Comparison of ENCODE assay signal across 11 cellular contexts in genomic region chr6:69893266-69893665, GRCh38. TPM values are rescaled to one million over a fixed set of nuclear protein-coding genes. Genes with fewer than 3 reads are reported as not detected.
A peak's percentile ranks its signal among the peaks of the same experiment; 100 is the strongest.
DNase-seq lines count a peak whose midpoint lies in the region; TF ChIP-seq lines count a peak whose summit lies in the region.
"Not testable (repeated sequence)": the region's sequence is repeated elsewhere in the genome, so short reads cannot be mapped to it uniquely, and the experiment has no call there.
"Had no signal": no experiment of that assay in that cellular context is flagged by ENCODE, and none has a peak within 500 bp of the region (broad histone marks: within the 10 kb centered on the region; RNA-seq: fewer than 3 reads in every experiment).

No MANE protein-coding gene starts in this region.

- not testable (repeated sequence) for H4K12ac ChIP-seq in trophoblast cell (ENCODE audit: low read depth, low read length)

- not testable (repeated sequence) for H3K27me3 ChIP-seq in SK-N-SH (ENCODE audit: insufficient read depth); adipocyte (replicated peaks; ENCODE audit: control insufficient read depth, insufficient read depth, low read length); mesendoderm (ENCODE audit: insufficient read depth, low read length, poor library complexity); trophoblast cell (ENCODE audit: insufficient read depth, low read length)

- H4K20me1 ChIP-seq in SK-N-SH (ENCODE audit: insufficient read depth) = not testable (repeated sequence)

- H3K4me3 ChIP-seq in SK-N-SH (ENCODE audit: low read depth in 2 of 2, low read length in 1 of 2); adipocyte (ENCODE audit: low read length); mesendoderm (ENCODE audit: low read length); trophoblast cell (ENCODE audit: low read depth, low read length): not testable (repeated sequence)

- DNase-seq in EH (ENCODE audit: low read depth) = peak; percentile 50
- peak; percentile 54 for DNase-seq in M059J (ENCODE audit: low read depth)
- not testable (repeated sequence) for DNase-seq in SK-N-SH, trophoblast cell
- DNase-seq in adipocyte (ENCODE audit: low read depth) = peak; percentile 42
- peak; percentile 16 for DNase-seq in mesendoderm

- not testable (repeated sequence) for H3K14ac ChIP-seq in trophoblast cell (ENCODE audit: low read length)

- H3F3A ChIP-seq in SK-N-SH (replicated peaks; ENCODE audit: insufficient read depth) = not testable (repeated sequence)

- H4K5ac ChIP-seq in mesendoderm (ENCODE audit: low read length) = not testable (repeated sequence)

- H3K9ac ChIP-seq in SK-N-SH; adipocyte (ENCODE audit: low read length); mesendoderm (ENCODE audit: low read length); trophoblast cell (ENCODE audit: low read length): not testable (repeated sequence)

- not testable (repeated sequence) for H3K56ac ChIP-seq in mesendoderm (ENCODE audit: low read length)

- not testable (repeated sequence) for H3K18ac ChIP-seq in mesendoderm (ENCODE audit: low read length); trophoblast cell (ENCODE audit: low read length)

- not testable (repeated sequence) for H2BK120ac ChIP-seq in mesendoderm (ENCODE audit: low read depth, low read length); trophoblast cell (ENCODE audit: insufficient read depth, low read length, poor library complexity)

- H2BK12ac ChIP-seq in trophoblast cell (ENCODE audit: low read length) = not testable (repeated sequence)

- TF ChIP-seq CTCF in SK-N-SH (IDR thresholded peaks at IDR 0.05) = not testable (repeated sequence)

- peak overlapping the region; percentile 10 to 58; a peak in 2 of 4 replicates for H3K27ac ChIP-seq in SK-N-SH (ENCODE audit: low read depth in 2 of 2, low read length in 1 of 2)
- not testable (repeated sequence) for H3K27ac ChIP-seq in mesendoderm (ENCODE audit: low read depth, low read length)
- H3K27ac ChIP-seq in trophoblast cell (ENCODE audit: low read depth, low read length) = peak overlapping the region; percentile 96

- TF ChIP-seq EP300 in SK-N-SH (IDR thresholded peaks at IDR 0.05; ENCODE audit: borderline replicate concordance in 1 of 2, low read depth in 1 of 2, low read length in 1 of 2) = peak in 1 of 2 experiments; percentile 20; a peak in 1 of 4 replicates

- not testable (repeated sequence) for H3K79me1 ChIP-seq in mesendoderm (ENCODE audit: low read length)
- peaks cover 19% of the 10 kb centered on the region for H3K79me1 ChIP-seq in trophoblast cell (ENCODE audit: low read length)

- POLR2A ChIA-PET in SK-N-SH (lab: Yijun Ruan, JAX) = not testable (repeated sequence)

- H2AK5ac ChIP-seq in mesendoderm (ENCODE audit: low read length); trophoblast cell (ENCODE audit: low read length): not testable (repeated sequence)

- peak overlapping the region; percentile 18; the same call in 1 of the 2 replicates for H2AFZ ChIP-seq in SK-N-SH (ENCODE audit: low read depth)
- H2AFZ ChIP-seq in trophoblast cell (ENCODE audit: insufficient read depth, low read length, poor library complexity) = not testable (repeated sequence)

- H3K79me2 ChIP-seq in SK-N-SH (ENCODE audit: insufficient read depth); mesendoderm (ENCODE audit: control insufficient read depth, insufficient read depth, low read length); trophoblast cell (ENCODE audit: control insufficient read depth, insufficient read depth, low read length, poor library complexity): not testable (repeated sequence)

- H3K4ac ChIP-seq in mesendoderm (ENCODE audit: low read depth, low read length); trophoblast cell (ENCODE audit: low read depth, low read length): not testable (repeated sequence)

- H3K9me2 ChIP-seq in SK-N-SH = not testable (repeated sequence)

- CTCF ChIA-PET in SK-N-SH (lab: Yijun Ruan, JAX) = interaction anchor here (1.9 kb wide), 1 partner anchor 17 kb away, joined by 4 read pairs; no protein-coding TSS in a partner anchor

- not testable (repeated sequence) for H4K91ac ChIP-seq in trophoblast cell (ENCODE audit: low read depth, low read length)

- not testable (repeated sequence) for H2BK5ac ChIP-seq in mesendoderm (ENCODE audit: low read length); trophoblast cell (ENCODE audit: low read depth, low read length, poor library complexity)

- not testable (repeated sequence) for H3K4me2 ChIP-seq in SK-N-SH; mesendoderm (ENCODE audit: low read length); trophoblast cell (ENCODE audit: low read length)

- not testable (repeated sequence) for H3K4me1 ChIP-seq in SK-N-SH (ENCODE audit: control insufficient read depth in 1 of 2, insufficient read depth in 2 of 2, low read depth in 1 of 2, low read length in 1 of 2); mesendoderm (ENCODE audit: control insufficient read depth, low read depth, low read length)
- H3K4me1 ChIP-seq in adipocyte (ENCODE audit: control insufficient read depth, insufficient read depth, low read length) = peaks cover 28% of the 10 kb centered on the region
- H3K4me1 ChIP-seq in trophoblast cell (ENCODE audit: control insufficient read depth in 1 of 2, insufficient read depth in 2 of 2, low read length in 2 of 2) = peaks cover 11 to 13% of the 10 kb centered on the region in 2 experiments

- not testable (repeated sequence) for H4K8ac ChIP-seq in mesendoderm (ENCODE audit: low read depth, low read length); trophoblast cell (ENCODE audit: low read depth, low read length)

- not testable (repeated sequence) for H3K9me3 ChIP-seq in SK-N-SH; adipocyte (ENCODE audit: control insufficient read depth, low read length); trophoblast cell (ENCODE audit: insufficient read depth, low read depth, low read length)

- H3K36me3 ChIP-seq in SK-N-SH (replicated peaks in 1 of 2; ENCODE audit: control insufficient read depth in 1 of 2, insufficient read depth in 2 of 2, low read length in 1 of 2); adipocyte (ENCODE audit: control insufficient read depth, insufficient read depth, low read length, severe bottlenecking); mesendoderm (ENCODE audit: control insufficient read depth, insufficient read depth, low read length); trophoblast cell (ENCODE audit: control insufficient read depth in 1 of 2, insufficient read depth in 2 of 2, low read length in 2 of 2): not testable (repeated sequence)

- H3K23ac ChIP-seq in mesendoderm (ENCODE audit: low read length); trophoblast cell (ENCODE audit: low read length): not testable (repeated sequence)

- H2BK15ac ChIP-seq in mesendoderm (replicated peaks; ENCODE audit: low read depth) = not testable (repeated sequence)

- TF ChIP-seq RAD21 in SK-N-SH (IDR thresholded peaks at IDR 0.05; ENCODE audit: low read length) = not testable (repeated sequence)

TF ChIP-seq in SK-N-SH, 30 proteins besides CTCF, POLR2A, EP300 and RAD21:
- TF ChIP-seq TCF12 (IDR thresholded peaks at IDR 0.05) (peak; percentile 38), MEF2A (IDR thresholded peaks at IDR 0.05; ENCODE audit: borderline replicate concordance, low read depth) (peak; percentile 74; the same call in 1 of the 2 replicates)

RNA-seq across cellular contexts. Expression of gene COL19A1, which starts 26.9 kb away (rescaled TPM):
- total RNA-seq in M059J (2014; rRNA removed; shearing (Covaris generic)) = not detected in 2 replicates
- 0.10 and 0.15 TPM in 2 replicates for polyA plus RNA-seq in SK-N-SH (2012; rRNA removed)
- polyA plus RNA-seq in SK-N-SH (2012; cell fraction: cytosol; rRNA removed) = 0.09 and 0.16 TPM in 2 replicates
- 0.12 and 0.24 TPM in 2 replicates for polyA plus RNA-seq in SK-N-SH (2012; cell fraction: nucleus; rRNA removed)
- polyA plus RNA-seq in mesendoderm (2013, experiment 1 of 2) = 0.01 TPM
- 0.04 TPM for polyA plus RNA-seq in mesendoderm (2013, experiment 2 of 2)
- 3.9 and 4.2 TPM in 2 replicates for polyA plus RNA-seq in trophoblast cell (2013)
- total RNA-seq: A172, G401, H1, H7 had no signal
- polyA plus RNA-seq: CD4-positive, CD25-positive, alpha-beta regulatory T cell; H1 had no signal
